ENCODE assay signal across 16 cellular contexts in genomic region chr2:66531156-66531555, GRCh38.
"Had no signal": no experiment of that assay in that cellular context is flagged by ENCODE, and none has a peak within 500 bp of the region (broad histone marks: within the 10 kb centered on the region; RNA-seq: fewer than 3 reads in every experiment).

No MANE protein-coding gene starts in this region.

- ATAC-seq: activated naive CD4-positive, alpha-beta T cell treated with anti-CD3 and anti-CD28 coated beads, Interleukin-2, amount 50 U/mL, for 72 hours; gastrocnemius medialis; heart left ventricle; T-helper 17 cell; WTC11 had no signal

- H3K36me3 ChIP-seq: gastrocnemius medialis, ovary, thoracic aorta had no signal

- DNase-seq: activated CD4-positive, alpha-beta memory T cell treated with anti-CD3 and anti-CD28 coated beads, Interleukin-2, amount 10 ng/mL, durations not matched to agents 7 days and 5 days; activated CD4-positive, alpha-beta T cell treated with anti-CD3 and anti-CD28 coated beads for 4 hours; activated effector memory CD4-positive, alpha-beta T cell treated with anti-CD3 and anti-CD28 coated beads, Interleukin-2, amount 50 U/mL, for 16 hours; activated T-cell treated with anti-CD3 and anti-CD28 coated beads, Interleukin-2, amount 50 U/mL, for 48 hours; central memory CD4-positive, alpha-beta T cell; gastrocnemius medialis; immature natural killer cell; ovary; stimulated activated CD4-positive, alpha-beta T cell treated with anti-CD3 and anti-CD28 coated beads, Interleukin-1b, Interleukin-23, amount 100 ng/mL, for 48 hours; T-helper 17 cell had no signal

- H3K27me3 ChIP-seq: gastrocnemius medialis, heart left ventricle, ovary had no signal

- H3K4me1 ChIP-seq: gastrocnemius medialis had no signal

- H3K36me3 Mint-ChIP-seq: activated naive CD4-positive, alpha-beta T cell treated with anti-CD3 and anti-CD28 coated beads, Interleukin-2, amount 50 U/mL, for 72 hours; WTC11 had no signal

- H3K4me1 Mint-ChIP-seq: activated CD4-positive, alpha-beta memory T cell treated with anti-CD3 and anti-CD28 coated beads, Interleukin-2, amount 10 ng/mL, durations not matched to agents 7 days and 5 days; immature natural killer cell; T-helper 17 cell had no signal

- H3K9me3 ChIP-seq: gastrocnemius medialis, heart left ventricle, ovary, thoracic aorta had no signal

- H3K27me3 Mint-ChIP-seq: activated CD4-positive, alpha-beta memory T cell treated with anti-CD3 and anti-CD28 coated beads, Interleukin-2, amount 10 ng/mL, durations not matched to agents 7 days and 5 days; T-helper 17 cell had no signal

- H3K4me3 ChIP-seq: coronary artery, gastrocnemius medialis, heart left ventricle, ovary, thoracic aorta had no signal

- H3K27ac ChIP-seq: coronary artery, epithelial cell of prostate, gastrocnemius medialis, heart left ventricle, ovary, thoracic aorta had no signal

- H3K4me3 Mint-ChIP-seq: activated CD4-positive, alpha-beta memory T cell treated with anti-CD3 and anti-CD28 coated beads, Interleukin-2, amount 10 ng/mL, durations not matched to agents 7 days and 5 days; immature natural killer cell; T-helper 17 cell; WTC11 had no signal

- H3K9me3 Mint-ChIP-seq: WTC11 had no signal
